Comparison of ENCODE assay signal across 16 cellular contexts in the genomic region with DNA sequence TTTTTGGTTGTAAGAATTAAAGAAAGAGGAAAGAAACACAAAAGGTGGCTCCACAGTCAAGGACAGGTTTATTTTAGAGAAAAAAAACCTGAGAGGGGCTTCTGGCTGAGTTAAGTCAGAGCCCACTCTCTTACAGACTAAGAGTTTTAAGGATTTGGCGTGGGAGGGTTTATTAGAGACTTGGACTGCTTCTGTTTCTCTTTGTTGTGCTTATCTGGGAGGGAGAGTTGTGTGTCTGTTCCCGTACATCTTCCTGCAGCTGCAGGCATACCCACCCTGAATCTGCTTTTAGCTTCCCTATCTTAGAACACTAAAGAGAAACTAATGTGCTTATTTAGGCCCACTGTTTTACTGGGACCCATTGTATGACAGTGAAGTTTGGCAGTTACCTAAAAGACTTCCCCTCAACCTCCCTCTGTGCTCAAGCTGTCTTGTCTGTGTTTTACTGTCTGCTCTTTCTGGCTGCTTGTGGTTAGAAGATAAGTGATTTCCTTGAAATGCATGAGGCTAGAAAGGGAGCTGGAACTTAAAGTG. TPM values are rescaled to one million over a fixed set of nuclear protein-coding genes. Genes with fewer than 3 reads are reported as not detected.
A peak's percentile ranks its signal among the peaks of the same experiment; 100 is the strongest.
DNase-seq lines count a peak whose midpoint lies in the region; ATAC-seq, FAIRE-seq and TF ChIP-seq lines count a peak whose summit lies in the region.
"Had no signal": no experiment of that assay in that cellular context is flagged by ENCODE, and none has a peak within 500 bp of the region (broad histone marks: within the 10 kb centered on the region; RNA-seq: fewer than 3 reads in every experiment).

No MANE protein-coding gene starts in this region.

- peaks cover 60% of the 10 kb centered on the region for H3K4me1 Mint-ChIP-seq in activated CD8-positive, alpha-beta memory T cell treated with anti-CD3 and anti-CD28 coated beads, Interleukin-2, amount 10 ng/mL, durations not matched to agents 7 days and 5 days
- H3K4me1 Mint-ChIP-seq in activated T-helper 2 cell treated with anti-CD3 and anti-CD28 coated beads, Interferon-gamma antibody, Interleukin-2, Interleukin-4, amounts not matched to agents 10 μg/mL and 5 μg/mL and 100 μg/mL, durations not matched to agents 14 hours and 24 hours and 36 hours (ENCODE audit: low read depth) = peaks cover 64% of the 10 kb centered on the region

- H3K27me3 ChIP-seq in Loucy (ENCODE audit: insufficient read depth, low read length, poor library complexity, severe bottlenecking) = no peaks in the 10 kb centered on the region
- no peaks in the 10 kb centered on the region for H3K27me3 ChIP-seq in gastrocnemius medialis
- H3K27me3 ChIP-seq: uterus had no signal

- no peak overlapping the region; the same call in 1 of the 2 replicates for H2AFZ ChIP-seq in Loucy (ENCODE audit: low read length)

- FAIRE-seq in frontal cortex (lab: Jason Lieb, UNC) = no peak
- FAIRE-seq: H54, HTR-8/SVneo had no signal

- no peaks in the 10 kb centered on the region for H4K20me1 ChIP-seq in Loucy (ENCODE audit: insufficient read depth, low read length, poor library complexity, severe bottlenecking)

- no peak for TF ChIP-seq POLR2A in gastrocnemius medialis (IDR thresholded peaks at IDR 0.05)

- peak overlapping the region; percentile 83 for H3K4me2 ChIP-seq in Loucy (ENCODE audit: low read depth, low read length, poor library complexity, severe bottlenecking)

- H3K4me1 ChIP-seq in Loucy (ENCODE audit: insufficient read depth, low read length, poor library complexity, severe bottlenecking) (peaks cover 74% of the 10 kb centered on the region), gastrocnemius medialis (peaks cover 25 to 38% of the 10 kb centered on the region in 2 donors)
- H3K4me1 ChIP-seq: uterus had no signal

- H3K79me2 ChIP-seq in Loucy (ENCODE audit: insufficient read depth, low read length) = no peaks in the 10 kb centered on the region

- H3K27me3 Mint-ChIP-seq in activated CD8-positive, alpha-beta memory T cell treated with anti-CD3 and anti-CD28 coated beads, Interleukin-2, amount 10 ng/mL, durations not matched to agents 7 days and 5 days = no peaks in the 10 kb centered on the region
- no peaks in the 10 kb centered on the region for H3K27me3 Mint-ChIP-seq in activated T-helper 2 cell treated with anti-CD3 and anti-CD28 coated beads, Interferon-gamma antibody, Interleukin-2, Interleukin-4, amounts not matched to agents 10 μg/mL and 5 μg/mL and 100 μg/mL, durations not matched to agents 14 hours and 24 hours and 36 hours (ENCODE audit: low read depth)

- H3K9me3 Mint-ChIP-seq in activated CD8-positive, alpha-beta memory T cell treated with anti-CD3 and anti-CD28 coated beads, Interleukin-2, amount 10 ng/mL, durations not matched to agents 7 days and 5 days (ENCODE audit: low read depth) = no peaks in the 10 kb centered on the region
- H3K9me3 Mint-ChIP-seq in activated T-helper 2 cell treated with anti-CD3 and anti-CD28 coated beads, Interferon-gamma antibody, Interleukin-2, Interleukin-4, amounts not matched to agents 10 μg/mL and 5 μg/mL and 100 μg/mL, durations not matched to agents 14 hours and 24 hours and 36 hours = no peaks in the 10 kb centered on the region

- H3K36me3 ChIP-seq in Loucy (ENCODE audit: insufficient read depth, low read length) (no peaks in the 10 kb centered on the region), gastrocnemius medialis (no peaks in the 10 kb centered on the region)
- H3K36me3 ChIP-seq: uterus had no signal

- peak; percentile 31 for ATAC-seq in activated CD8-positive, alpha-beta memory T cell treated with anti-CD3 and anti-CD28 coated beads, Interleukin-2, amount 10 ng/mL, durations not matched to agents 7 days and 5 days
- no peak for ATAC-seq in gastrocnemius medialis

- no peaks in the 10 kb centered on the region for H3K9me2 ChIP-seq in Loucy (replicated peaks; ENCODE audit: low read depth, low read length)

- peaks cover 12% of the 10 kb centered on the region for H3F3A ChIP-seq in Loucy (ENCODE audit: low read depth)

- H3K4me3 Mint-ChIP-seq in activated CD8-positive, alpha-beta memory T cell treated with anti-CD3 and anti-CD28 coated beads, Interleukin-2, amount 10 ng/mL, durations not matched to agents 7 days and 5 days = peak overlapping the region; percentile 89
- peak overlapping the region; percentile 77 for H3K4me3 Mint-ChIP-seq in activated T-helper 2 cell treated with anti-CD3 and anti-CD28 coated beads, Interferon-gamma antibody, Interleukin-2, Interleukin-4, amounts not matched to agents 10 μg/mL and 5 μg/mL and 100 μg/mL, durations not matched to agents 14 hours and 24 hours and 36 hours (ENCODE audit: low read depth)

- H3K27ac Mint-ChIP-seq in activated CD8-positive, alpha-beta memory T cell treated with anti-CD3 and anti-CD28 coated beads, Interleukin-2, amount 10 ng/mL, durations not matched to agents 7 days and 5 days = peak overlapping the region; percentile 97
- peak overlapping the region; percentile 81 for H3K27ac Mint-ChIP-seq in activated T-helper 2 cell treated with anti-CD3 and anti-CD28 coated beads, Interferon-gamma antibody, Interleukin-2, Interleukin-4, amounts not matched to agents 10 μg/mL and 5 μg/mL and 100 μg/mL, durations not matched to agents 14 hours and 24 hours and 36 hours

- TF ChIP-seq CTCF in Loucy (conservative IDR thresholded peaks at IDR 0.05; ENCODE audit: low read length) = no peak
- TF ChIP-seq CTCF in gastrocnemius medialis (IDR thresholded peaks at IDR 0.05 in 4 of 5, conservative IDR thresholded peaks at IDR 0.05 in 1 of 5) = no peak

- H3K4me3 ChIP-seq in Loucy (ENCODE audit: low read length, poor library complexity, severe bottlenecking) (peak overlapping the region; percentile 72), gastrocnemius medialis (no peak overlapping the region)
- H3K4me3 ChIP-seq: SK-N-MC, uterus had no signal

- peak; percentile 56 for DNase-seq in activated CD8-positive, alpha-beta memory T cell treated with anti-CD3 and anti-CD28 coated beads, Interleukin-2, amount 10 ng/mL, durations not matched to agents 7 days and 5 days
- no peak for DNase-seq in activated CD8-positive, alpha-beta memory T cell treated with anti-CD3 and anti-CD28 coated beads, Interleukin-2, amount 50 U/mL, for 48 hours
- DNase-seq in activated T-helper 2 cell treated with anti-CD3 and anti-CD28 coated beads, Interferon-gamma antibody, Interleukin-2, Interleukin-4, amounts not matched to agents 10 μg/mL and 5 μg/mL and 100 μg/mL, durations not matched to agents 14 hours and 24 hours and 36 hours (ENCODE audit: low spot score) = no peak
- DNase-seq in gastrocnemius medialis = no peak
- DNase-seq in RPMI8226 = no peak
- DNase-seq in frontal cortex (ENCODE audit: low spot score in 2 of 2) = no peak
- no peak for DNase-seq in HK-2 (ENCODE audit: unreplicated experiment)
- DNase-seq: activated CD4-positive, alpha-beta T cell treated with anti-CD3 and anti-CD28 coated beads, Interleukin-2, amount 50 U/mL, for 4 hours; head of caudate nucleus; NCI-H1694 treated with DMSO at 0.1 percent for 48 hours; occipital lobe; uterus had no signal

- peaks cover 81% of the 10 kb centered on the region for H3K36me3 Mint-ChIP-seq in activated CD8-positive, alpha-beta memory T cell treated with anti-CD3 and anti-CD28 coated beads, Interleukin-2, amount 10 ng/mL, durations not matched to agents 7 days and 5 days
- H3K36me3 Mint-ChIP-seq in activated T-helper 2 cell treated with anti-CD3 and anti-CD28 coated beads, Interferon-gamma antibody, Interleukin-2, Interleukin-4, amounts not matched to agents 10 μg/mL and 5 μg/mL and 100 μg/mL, durations not matched to agents 14 hours and 24 hours and 36 hours (ENCODE audit: low read depth) = peaks cover 40% of the 10 kb centered on the region

- peak overlapping the region in 3 of 4 donors; percentile 8 to 13 (median 10) for H3K27ac ChIP-seq in gastrocnemius medialis
- H3K27ac ChIP-seq: SK-N-MC, uterus had no signal

- in situ Hi-C loops in gastrocnemius medialis (cut with MboI; ENCODE audit: low sequenced_read_pairs in 4 of 4) = no loop called here

- H3K9me3 ChIP-seq in Loucy (ENCODE audit: insufficient read depth, low read depth, low read length) (no peaks in the 10 kb centered on the region), gastrocnemius medialis (no peaks in the 10 kb centered on the region)
- H3K9me3 ChIP-seq: uterus had no signal

- intact Hi-C loops in activated T-helper 2 cell treated with anti-CD3 and anti-CD28 coated beads, Interferon-gamma antibody, Interleukin-2, Interleukin-4, amounts not matched to agents 10 μg/mL and 5 μg/mL and 100 μg/mL, durations not matched to agents 14 hours and 24 hours and 36 hours (cut with micrococcal nuclease) = loop anchor here (2.0 kb wide), 1 partner anchor 29 kb away; no protein-coding TSS in a partner anchor
- intact Hi-C loops in gastrocnemius medialis (cut with DNase I; ENCODE audit: low total_unique reads) = no loop called here

- CTCF ChIA-PET in activated CD8-positive, alpha-beta memory T cell treated with anti-CD3 and anti-CD28 coated beads, Interleukin-2, amount 10 ng/mL, durations not matched to agents 7 days and 5 days (lab: Charles Lee) = interaction anchor here (0.8 to 6.3 kb wide), 6 partner anchors 8 to 164 kb away, joined by 3 to 118 read pairs (median 4); partner anchors contain the start of genes CMPK2 and RNF144A

- peak overlapping the region; percentile 73 for H3K9ac ChIP-seq in Loucy (ENCODE audit: low read depth, low read length, poor library complexity, severe bottlenecking)

RNA-seq across cellular contexts. Expression of gene RSAD2, which starts 2.7 kb away (rescaled TPM):
- total RNA-seq in activated CD8-positive, alpha-beta memory T cell treated with anti-CD3 and anti-CD28 coated beads, Interleukin-2, amount 10 ng/mL, durations not matched to agents 7 days and 5 days = 100 to 1,000 TPM in 1 of 2 experiments, 10 to 100 TPM in 1; 83.0 to 183 TPM
- 2.0 and 2.2 TPM in 2 replicates for total RNA-seq in activated T-helper 2 cell treated with anti-CD3 and anti-CD28 coated beads, Interferon-gamma antibody, Interleukin-2, Interleukin-4, amounts not matched to agents 10 μg/mL and 5 μg/mL and 100 μg/mL, durations not matched to agents 14 hours and 24 hours and 36 hours
- total RNA-seq in gastrocnemius medialis (1 to 10 TPM; 1.2 to 4.2 (median 2.9) TPM), frontal cortex (3.3 TPM)

RNA-seq across cellular contexts. Expression of gene CMPK2, which starts 14.6 kb away (rescaled TPM):
- total RNA-seq in activated CD8-positive, alpha-beta memory T cell treated with anti-CD3 and anti-CD28 coated beads, Interleukin-2, amount 10 ng/mL, durations not matched to agents 7 days and 5 days = 100 to 1,000 TPM in 1 of 2 experiments, 10 to 100 TPM in 1; 81.3 to 164 TPM
- total RNA-seq in activated T-helper 2 cell treated with anti-CD3 and anti-CD28 coated beads, Interferon-gamma antibody, Interleukin-2, Interleukin-4, amounts not matched to agents 10 μg/mL and 5 μg/mL and 100 μg/mL, durations not matched to agents 14 hours and 24 hours and 36 hours = 2.8 and 2.9 TPM in 2 replicates
- 10 to 100 TPM in 1 of 4 donors, 1 to 10 TPM in 3; 2.1 to 12.2 (median 3.3) TPM for total RNA-seq in gastrocnemius medialis
- total RNA-seq in frontal cortex = 10.2 TPM

RNA-seq across cellular contexts. Expression of gene RNF144A, which starts 36.9 kb away (rescaled TPM):
- total RNA-seq in activated CD8-positive, alpha-beta memory T cell treated with anti-CD3 and anti-CD28 coated beads, Interleukin-2, amount 10 ng/mL, durations not matched to agents 7 days and 5 days = 10 to 100 TPM; 20.0 to 35.5 TPM
- 19.9 and 20.0 TPM in 2 replicates for total RNA-seq in activated T-helper 2 cell treated with anti-CD3 and anti-CD28 coated beads, Interferon-gamma antibody, Interleukin-2, Interleukin-4, amounts not matched to agents 10 μg/mL and 5 μg/mL and 100 μg/mL, durations not matched to agents 14 hours and 24 hours and 36 hours
- 10 to 100 TPM in 2 of 4 donors, 1 to 10 TPM in 2; 4.9 to 16.2 (median 10.2) TPM for total RNA-seq in gastrocnemius medialis
- total RNA-seq in frontal cortex = 33.8 TPM

Comparison
In these comparisons a context has a peak if more than half of its experiments do, and no peak if none do; other contexts are left out.
1. RNA of gene RSAD2, which starts 2.7 kb away (total RNA-seq): 83.0 to 183 TPM in activated CD8-positive, alpha-beta memory T cell treated with anti-CD3 and anti-CD28 coated beads, Interleukin-2, amount 10 ng/mL, durations not matched to agents 7 days and 5 days; 1.2 to 4.2 TPM in gastrocnemius medialis, 3.3 TPM in frontal cortex (single experiment) and 2.0 to 2.2 TPM in activated T-helper 2 cell treated with anti-CD3 and anti-CD28 coated beads, Interferon-gamma antibody, Interleukin-2, Interleukin-4, amounts not matched to agents 10 μg/mL and 5 μg/mL and 100 μg/mL, durations not matched to agents 14 hours and 24 hours and 36 hours; every median in the first group is over 10 times any median in the second.